16 cellular contexts compared by ENCODE assay signal in the genomic region with DNA sequence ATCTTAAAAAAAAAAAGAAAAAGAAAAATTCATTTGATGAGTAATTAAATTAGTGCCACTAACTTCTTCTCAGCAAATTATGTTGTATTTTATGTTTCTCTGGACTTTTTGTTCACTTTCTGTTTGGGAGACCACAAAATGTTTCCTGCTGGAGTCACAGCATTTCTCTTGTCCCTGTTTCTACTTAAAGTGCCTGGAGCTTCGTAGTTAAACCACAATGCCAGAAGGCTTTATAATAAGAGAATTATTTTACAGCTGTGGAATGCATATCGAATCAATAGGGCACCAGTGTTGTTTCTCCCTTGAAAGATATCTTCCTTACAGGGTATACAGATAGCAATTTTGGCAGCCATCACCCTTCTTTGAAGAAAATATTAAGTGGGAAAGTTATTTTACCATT. TPM values are rescaled to one million over a fixed set of nuclear protein-coding genes. Genes with fewer than 3 reads are reported as not detected.
DNase-seq lines count a peak whose midpoint lies in the region; ATAC-seq and TF ChIP-seq lines count a peak whose summit lies in the region.
"Had no signal": no experiment of that assay in that cellular context is flagged by ENCODE, and none has a peak within 500 bp of the region (broad histone marks: within the 10 kb centered on the region; RNA-seq: fewer than 3 reads in every experiment).

No MANE protein-coding gene starts in this region.

- no peaks in the 10 kb centered on the region for H3K9me2 ChIP-seq in PC-3 (replicated peaks; ENCODE audit: low read length)

- peaks cover 35% of the 10 kb centered on the region for H3K4me1 ChIP-seq in PC-3 (ENCODE audit: insufficient read depth, low read length)

- peaks cover 29% of the 10 kb centered on the region for H3K79me2 ChIP-seq in PC-3 (ENCODE audit: low read length)

- intact Hi-C loops in activated T-helper 1 cell treated with anti-CD3 and anti-CD28 coated beads, Interleukin-12 subunit alpha, Interleukin-12 subunit beta, Interleukin-2, Interleukin-4 antibody, amounts not matched to agents 30 ng/mL and 10 ng/mL and 1 ng/mL, durations not matched to agents 14 hours and 24 hours and 36 hours (cut with micrococcal nuclease) = loop anchor here (5.0 to 10.0 kb wide), 11 partner anchors 337 to 1283 kb away; partner anchors contain the start of genes AP4E1, EID1, GALK2 and SHC4
- intact Hi-C loops in PC-3 (cut with micrococcal nuclease) = loop anchor here (5.0 to 10.0 kb wide), 3 partner anchors 208 to 428 kb away; no protein-coding TSS in a partner anchor

- H4K20me1 ChIP-seq in PC-3 (ENCODE audit: low read length) = no peaks in the 10 kb centered on the region
- H4K20me1 ChIP-seq: BLaER1 had no signal

- peaks cover 4% of the 10 kb centered on the region for H3K9me3 Mint-ChIP-seq in activated T-helper 1 cell treated with anti-CD3 and anti-CD28 coated beads, Interleukin-12 subunit alpha, Interleukin-12 subunit beta, Interleukin-2, Interleukin-4 antibody, amounts not matched to agents 30 ng/mL and 10 ng/mL and 1 ng/mL, durations not matched to agents 14 hours and 24 hours and 36 hours

- H3K4me3 ChIP-seq in fibroblast of the aortic adventitia (ENCODE audit: low read depth, low read length) = no peak overlapping the region
- H3K4me3 ChIP-seq in PC-3 (ENCODE audit: low read length) = no peak overlapping the region
- H3K4me3 ChIP-seq: BLaER1, testis had no signal

- BruUV-seq in PC-3 (replicated peaks; lab: Mats Ljungman, UMichigan) = no TSS peak

- POLR2A ChIA-PET in PC-3 (lab: Charles Lee; ENCODE audit: unreplicated experiment) = no interaction called here

- peaks cover 35% of the 10 kb centered on the region for H3K36me3 ChIP-seq in PC-3 (ENCODE audit: low read depth, low read length)

- H3K27me3 Mint-ChIP-seq in activated T-helper 1 cell treated with anti-CD3 and anti-CD28 coated beads, Interleukin-12 subunit alpha, Interleukin-12 subunit beta, Interleukin-2, Interleukin-4 antibody, amounts not matched to agents 30 ng/mL and 10 ng/mL and 1 ng/mL, durations not matched to agents 14 hours and 24 hours and 36 hours (ENCODE audit: insufficient read depth) = no peaks in the 10 kb centered on the region

- H3K4me3 Mint-ChIP-seq in activated T-helper 1 cell treated with anti-CD3 and anti-CD28 coated beads, Interleukin-12 subunit alpha, Interleukin-12 subunit beta, Interleukin-2, Interleukin-4 antibody, amounts not matched to agents 30 ng/mL and 10 ng/mL and 1 ng/mL, durations not matched to agents 14 hours and 24 hours and 36 hours = peak overlapping the region; percentile 40

- no peak for ATAC-seq in GM21367 (IDR thresholded peaks at IDR 0.05; ENCODE audit: unreplicated experiment)
- no peak for ATAC-seq in PC-3

- peaks cover 20% of the 10 kb centered on the region for H3K36me3 Mint-ChIP-seq in activated T-helper 1 cell treated with anti-CD3 and anti-CD28 coated beads, Interleukin-12 subunit alpha, Interleukin-12 subunit beta, Interleukin-2, Interleukin-4 antibody, amounts not matched to agents 30 ng/mL and 10 ng/mL and 1 ng/mL, durations not matched to agents 14 hours and 24 hours and 36 hours (ENCODE audit: low read depth)

- CTCF ChIA-PET in PC-3 (lab: Charles Lee) = no interaction called here

- DNase-seq in A172 (ENCODE audit: low spot score) = peak; percentile 33
- DNase-seq in Daoy (ENCODE audit: low read depth) = peak; percentile 7
- DNase-seq in activated T-helper 1 cell treated with anti-CD3 and anti-CD28 coated beads, Interleukin-12 subunit alpha, Interleukin-12 subunit beta, Interleukin-2, Interleukin-4 antibody, amounts not matched to agents 30 ng/mL and 10 ng/mL and 1 ng/mL, durations not matched to agents 14 hours and 24 hours and 36 hours (ENCODE audit: low spot score) = no peak
- DNase-seq in fibroblast of the aortic adventitia (ENCODE audit: low read depth) = peak; percentile 45
- no peak for DNase-seq in D341Med (ENCODE audit: low spot score)
- no peak for DNase-seq in PC-3
- no peak for DNase-seq in HCEC 1CT
- DNase-seq: activated CD4-positive, alpha-beta T cell treated with anti-CD3 and anti-CD28 coated beads for 1 hour; activated T-cell treated with anti-CD3 and anti-CD28 coated beads, Interleukin-2, amount 50 U/mL, for 48 hours; anterior cingulate cortex; effector CD4-positive, alpha-beta T cell; islet precursor cell; NCI-H524 treated with DMSO at 0.1 percent for 48 hours; testis had no signal

- H3K4me1 Mint-ChIP-seq in activated T-helper 1 cell treated with anti-CD3 and anti-CD28 coated beads, Interleukin-12 subunit alpha, Interleukin-12 subunit beta, Interleukin-2, Interleukin-4 antibody, amounts not matched to agents 30 ng/mL and 10 ng/mL and 1 ng/mL, durations not matched to agents 14 hours and 24 hours and 36 hours (ENCODE audit: low read depth) = peaks cover 36% of the 10 kb centered on the region

- H3K4me2 ChIP-seq in PC-3 (ENCODE audit: low read length) = no peak overlapping the region
- H3K4me2 ChIP-seq: BLaER1 had no signal

- no peak overlapping the region for H2AFZ ChIP-seq in PC-3 (ENCODE audit: low read length)

- H3K27me3 ChIP-seq in PC-3 (ENCODE audit: low read length) = no peaks in the 10 kb centered on the region
- H3K27me3 ChIP-seq: BLaER1, testis had no signal

- peaks cover 4% of the 10 kb centered on the region for H3K9me3 ChIP-seq in PC-3 (ENCODE audit: low read length)
- H3K9me3 ChIP-seq: testis had no signal

- H3K27ac Mint-ChIP-seq in activated T-helper 1 cell treated with anti-CD3 and anti-CD28 coated beads, Interleukin-12 subunit alpha, Interleukin-12 subunit beta, Interleukin-2, Interleukin-4 antibody, amounts not matched to agents 30 ng/mL and 10 ng/mL and 1 ng/mL, durations not matched to agents 14 hours and 24 hours and 36 hours = peak overlapping the region; percentile 16

- no peak for TF ChIP-seq CTCF in fibroblast of the aortic adventitia (IDR thresholded peaks at IDR 0.05; ENCODE audit: insufficient read depth, low read length)
- no peak for TF ChIP-seq CTCF in PC-3 (conservative IDR thresholded peaks at IDR 0.05; ENCODE audit: low read depth, low read length)

- H3K9ac ChIP-seq in PC-3 (ENCODE audit: low read length) = no peak overlapping the region
- H3K9ac ChIP-seq: BLaER1 had no signal

- H3K27ac ChIP-seq in PC-3 (ENCODE audit: low read length) = no peak overlapping the region
- H3K27ac ChIP-seq: BLaER1, testis had no signal

- H3F3A ChIP-seq in PC-3 (ENCODE audit: low read length, unreplicated experiment) = peaks cover 11% of the 10 kb centered on the region

RNA-seq across cellular contexts. Expression of gene DTWD1, which starts 3.2 kb away (rescaled TPM):
- 25.3 and 35.0 TPM in 2 replicates for total RNA-seq in A172 (2014; rRNA removed; shearing (Covaris generic))
- 18.0 and 31.9 TPM in 2 replicates for total RNA-seq in Daoy (2014; rRNA removed; shearing (Covaris generic))
- 21.1 and 26.5 TPM in 2 replicates for total RNA-seq in activated T-helper 1 cell treated with anti-CD3 and anti-CD28 coated beads, Interleukin-12 subunit alpha, Interleukin-12 subunit beta, Interleukin-2, Interleukin-4 antibody, amounts not matched to agents 30 ng/mL and 10 ng/mL and 1 ng/mL, durations not matched to agents 14 hours and 24 hours and 36 hours
- total RNA-seq in fibroblast of the aortic adventitia (ENCODE audit: low replicate concordance) = 12.5 and 47.0 TPM in 2 replicates
- 9.1 and 10.9 TPM in 2 replicates for total RNA-seq in PC-3 (2014; rRNA removed)

RNA-seq across cellular contexts. Expression of gene FAM227B, which starts 3.4 kb away (rescaled TPM):
- total RNA-seq in A172 (2014; rRNA removed; shearing (Covaris generic)) = 5.9 and 8.6 TPM in 2 replicates
- 1.5 and 4.6 TPM in 2 replicates for total RNA-seq in Daoy (2014; rRNA removed; shearing (Covaris generic))
- 2.3 and 2.9 TPM in 2 replicates for total RNA-seq in activated T-helper 1 cell treated with anti-CD3 and anti-CD28 coated beads, Interleukin-12 subunit alpha, Interleukin-12 subunit beta, Interleukin-2, Interleukin-4 antibody, amounts not matched to agents 30 ng/mL and 10 ng/mL and 1 ng/mL, durations not matched to agents 14 hours and 24 hours and 36 hours
- total RNA-seq in fibroblast of the aortic adventitia (ENCODE audit: low replicate concordance) = 4.3 and 5.6 TPM in 2 replicates
- 0.98 and 1.6 TPM in 2 replicates for total RNA-seq in PC-3 (2014; rRNA removed)

Comparison
In these comparisons a context has a peak if more than half of its experiments do, and no peak if none do; other contexts are left out.
1. DNase-seq: peak in A172 (single experiment), Daoy (single experiment) and fibroblast of the aortic adventitia (single experiment); none in activated T-helper 1 cell treated with anti-CD3 and anti-CD28 coated beads, Interleukin-12 subunit alpha, Interleukin-12 subunit beta, Interleukin-2, Interleukin-4 antibody, amounts not matched to agents 30 ng/mL and 10 ng/mL and 1 ng/mL, durations not matched to agents 14 hours and 24 hours and 36 hours (single experiment), D341Med (single experiment), PC-3 (single experiment) and HCEC 1CT (single experiment).